In the genomic region with DNA sequence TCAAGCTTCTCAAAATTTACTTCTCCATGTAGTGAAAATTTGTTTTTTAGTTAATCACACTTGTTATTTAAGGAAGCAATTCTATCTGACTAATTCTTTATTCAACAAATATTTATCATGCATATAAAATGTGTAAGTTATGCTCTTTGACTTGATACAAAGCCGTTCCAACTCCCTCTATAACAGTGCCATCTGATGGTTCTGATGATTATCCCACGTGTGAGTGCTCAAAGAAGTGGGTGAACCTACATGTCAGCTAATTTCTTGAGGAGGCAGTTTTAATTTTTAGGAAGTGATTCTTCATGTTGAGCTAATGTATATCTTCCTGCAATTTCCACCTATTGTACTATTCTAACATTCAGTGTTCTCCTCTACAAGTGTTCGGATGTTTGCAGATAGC, we compare ENCODE assay signal across 21 cellular contexts.
DNase-seq lines count a peak whose midpoint lies in the region; ATAC-seq, FAIRE-seq and TF ChIP-seq lines count a peak whose summit lies in the region.
"Had no signal": no experiment of that assay in that cellular context is flagged by ENCODE, and none has a peak within 500 bp of the region (broad histone marks: within the 10 kb centered on the region; RNA-seq: fewer than 3 reads in every experiment).

No MANE protein-coding gene starts in this region.

- FAIRE-seq in D721Med (lab: Jason Lieb, UNC) (no peak), kidney (lab: Jason Lieb, UNC) (no peak)
- FAIRE-seq: G401.6, GM12891, HepG2, HTR-8/SVneo had no signal

- no peak overlapping the region for H3K9ac ChIP-seq in kidney (ENCODE audit: low read length in 2 of 2)
- H3K9ac ChIP-seq: BLaER1 had no signal

- no peaks in the 10 kb centered on the region for H3K27me3 ChIP-seq in foreskin keratinocyte
- H3K27me3 ChIP-seq: BLaER1 had no signal

- no peak for ATAC-seq in foreskin keratinocyte
- no peak for ATAC-seq in GM21529 (IDR thresholded peaks at IDR 0.05; ENCODE audit: unreplicated experiment)
- ATAC-seq: HepG2 had no signal

- H3K27ac ChIP-seq in RWPE1 (no peak overlapping the region), foreskin keratinocyte (no peak overlapping the region), kidney (ENCODE audit: low read depth in 2 of 2, low read length in 2 of 2) (no peak overlapping the region)
- H3K27ac ChIP-seq: BLaER1 had no signal

- DNase-seq in NCI-H1092 treated with DMSO at 0.1 percent for 48 hours (lab: John Stamatoyannopoulos, UW) (peak; percentile 0), NCI-H1092 (lab: John Stamatoyannopoulos, UW) (no peak), D721Med (ENCODE audit: insufficient read length, low spot score) (no peak), RWPE1 (ENCODE audit: low spot score) (peak; percentile 27), foreskin keratinocyte (peak in 1 of 2 donors; percentile 14), kidney (no peak), NCI-H2029 (lab: John Stamatoyannopoulos, UW) (no peak)
- DNase-seq: 8988T; AML-193; Caco-2; CD8-positive, alpha-beta memory T cell; DMS79; GOT3; HCEC 1CT; HFFc6 had no signal

- H3K9me3 ChIP-seq in kidney (ENCODE audit: control insufficient read depth in 1 of 2, low read length in 2 of 2), result no peaks in the 10 kb centered on the region
- H3K9me3 ChIP-seq: BLaER1, Caco-2 had no signal

- H3K4me3 ChIP-seq in kidney (ENCODE audit: low read length in 2 of 2), result no peak overlapping the region
- H3K4me3 ChIP-seq: BLaER1 had no signal

- intact Hi-C loops in kidney (cut with DNase I), result no loop called here

- H3K36me3 ChIP-seq in kidney (ENCODE audit: control insufficient read depth in 1 of 2, insufficient read depth in 2 of 2, low read length in 2 of 2), result no peaks in the 10 kb centered on the region
- H3K36me3 ChIP-seq: BLaER1 had no signal

- H3K4me1 ChIP-seq in foreskin keratinocyte (peaks cover 6% of the 10 kb centered on the region), kidney (ENCODE audit: control insufficient read depth in 1 of 2, insufficient read depth in 1 of 2, low read depth in 1 of 2, low read length in 2 of 2) (no peaks in the 10 kb centered on the region)
- H3K4me1 ChIP-seq: Caco-2 had no signal

- POLR2A ChIA-PET in RWPE1 (lab: Yijun Ruan, JAX; ENCODE audit: low non-redundant PET), result no interaction called here

- CTCF ChIA-PET in RWPE1 (lab: Yijun Ruan, JAX), result interaction anchor here (0.6 to 0.7 kb wide), 2 partner anchors 63 to 83 kb away, joined by 3 read pairs; no protein-coding TSS in a partner anchor

- peak; percentile 36 for TF ChIP-seq CTCF in D721Med (IDR thresholded peaks at IDR 0.05; ENCODE audit: insufficient read depth, missing control alignments)
- no peak; the same call in 1 of the 2 replicates for TF ChIP-seq CTCF in RWPE1 (conservative IDR thresholded peaks at IDR 0.05; ENCODE audit: low read depth)
- TF ChIP-seq CTCF in foreskin keratinocyte (conservative IDR thresholded peaks at IDR 0.05), result peak; percentile 40
- TF ChIP-seq CTCF in kidney (IDR thresholded peaks at IDR 0.05; ENCODE audit: borderline replicate concordance, extremely low read depth, insufficient read depth), result no peak

Comparison
In these comparisons a context has a peak if more than half of its experiments do, and no peak if none do; other contexts are left out.
1. DNase-seq: peak in NCI-H1092 treated with DMSO at 0.1 percent for 48 hours (single experiment) and RWPE1 (single experiment); none in NCI-H1092 (single experiment), D721Med (single experiment), kidney (single experiment) and NCI-H2029 (single experiment).
2. CTCF ChIP-seq: peak in D721Med (single experiment) and foreskin keratinocyte (single experiment); none in RWPE1 (single experiment) and kidney (single experiment).